8 cellular contexts compared by ENCODE assay signal in the genomic region with DNA sequence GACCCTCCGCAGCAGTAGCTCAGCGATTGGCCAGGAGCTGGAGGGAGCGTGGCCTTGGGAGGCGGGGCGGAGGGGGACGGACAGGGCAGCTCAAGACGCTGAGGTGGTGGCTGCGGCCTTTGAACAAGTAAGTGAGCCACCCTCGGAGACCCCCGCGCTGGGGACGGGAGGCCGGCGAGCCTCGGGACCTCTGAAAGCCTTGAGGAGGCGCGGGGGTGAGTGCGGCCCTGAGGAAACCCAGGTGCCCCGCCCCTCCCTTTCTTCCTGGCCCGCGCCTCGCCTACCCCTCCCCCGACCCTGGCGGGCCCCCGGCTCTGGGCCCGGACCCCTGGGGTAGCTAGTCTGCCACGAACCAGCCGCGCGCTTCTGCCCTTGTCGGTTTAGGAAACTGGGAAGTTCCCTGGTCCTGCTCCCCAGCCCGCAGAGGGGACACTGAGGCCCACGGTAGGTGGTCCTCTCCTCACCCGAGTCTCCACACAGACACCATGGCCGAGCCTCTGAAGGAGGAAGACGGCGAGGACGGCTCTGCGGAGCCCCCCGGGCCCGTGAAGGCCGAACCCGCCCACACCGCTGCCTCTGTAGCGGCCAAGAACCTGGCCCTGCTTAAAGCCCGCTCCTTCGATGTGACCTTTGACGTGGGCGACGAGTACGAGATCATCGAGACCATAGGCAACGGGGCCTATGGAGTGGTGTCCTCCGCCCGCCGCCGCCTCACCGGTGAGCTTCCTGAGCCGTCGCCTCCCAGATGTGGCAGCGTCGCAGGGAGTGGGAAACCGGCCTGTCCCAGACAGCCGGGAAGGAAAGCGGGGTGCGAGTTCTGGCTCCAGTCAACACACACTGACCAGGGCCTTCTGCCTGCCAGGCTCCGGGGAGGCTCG. TPM values are rescaled to one million over a fixed set of nuclear protein-coding genes. Genes with fewer than 3 reads are reported as not detected.
A peak's percentile ranks its signal among the peaks of the same experiment; 100 is the strongest.
DNase-seq lines count a peak whose midpoint lies in the region; ATAC-seq and TF ChIP-seq lines count a peak whose summit lies in the region.

MAPK7 (plus strand) TSS at position 83 of the 878 bp plus-strand sequence; CDS start at position 486, 403 bp downstream.

- H3K9me3 Mint-ChIP-seq in mesothelial cell of epicardium: no peaks in the 10 kb centered on the region

- CTCF ChIA-PET in AG04450 (lab: Charles Lee): interaction anchor here (1.4 to 3.5 kb wide), 4 partner anchors 13 to 69 kb away, joined by 5 to 26 read pairs (median 15); partner anchors contain the start of gene B9D1

- POLR2A ChIA-PET in AG04450 (lab: Yijun Ruan, JAX): interaction anchor here (0.6 to 2.5 kb wide), 12 partner anchors 9 to 135 kb away, joined by 3 to 52 read pairs (median 6); partner anchors contain the start of genes B9D1, MFAP4 and RNF112

- H3K4me1 ChIP-seq in NT2/D1 (ENCODE audit: insufficient read depth, insufficient read length) (no peaks in the 10 kb centered on the region), ectodermal cell (ENCODE audit: control insufficient read depth, insufficient read depth, low read length) (peaks cover 10% of the 10 kb centered on the region), uterus (peaks cover 5 to 6% of the 10 kb centered on the region in 2 donors)

- H3K36me3 Mint-ChIP-seq in mesothelial cell of epicardium: peaks cover 9% of the 10 kb centered on the region

- intact Hi-C loops in uterus (cut with DNase I; ENCODE audit: low total_unique reads): loop anchor here (10.0 kb wide), 2 partner anchors 66 to 136 kb away; no protein-coding TSS in a partner anchor

- H3K27me3 Mint-ChIP-seq in mesothelial cell of epicardium (ENCODE audit: low read depth): no peaks in the 10 kb centered on the region

- no peak for TF ChIP-seq CTCF in AG04450 (IDR thresholded peaks at IDR 0.05; ENCODE audit: low read depth, low read length)
- no peak for TF ChIP-seq CTCF in mesothelial cell of epicardium (IDR thresholded peaks at IDR 0.05; ENCODE audit: unreplicated experiment)
- TF ChIP-seq CTCF in uterus (IDR thresholded peaks at IDR 0.05): no peak

- ATAC-seq in GM21515 (IDR thresholded peaks at IDR 0.05; ENCODE audit: unreplicated experiment): peak; percentile 11
- no peak for ATAC-seq in GM18519 (IDR thresholded peaks at IDR 0.05; ENCODE audit: low FRiP score, unreplicated experiment)

- peaks cover 27% of the 10 kb centered on the region for H3K4me1 Mint-ChIP-seq in mesothelial cell of epicardium

- DNase-seq in AG04450 (ENCODE audit: low read depth, low spot score) (no peak), NT2/D1 (ENCODE audit: low read depth, low spot score) (no peak), mesothelial cell of epicardium (ENCODE audit: low spot score in 2 of 2, unreplicated experiment in 2 of 2) (no peak), uterus (peak in 1 of 2 donors; percentile 35), DMS114 treated with DMSO at 0.1 percent for 48 hours (lab: John Stamatoyannopoulos, UW; ENCODE audit: unreplicated experiment) (no peak)

- 6% methylated on average over 68 of the region's 68 CpGs for WGBS in ectodermal cell, 2 experiments

- peak within 1 kb of the TSS; percentile 96 for H3K9ac ChIP-seq in NT2/D1 (ENCODE audit: insufficient read length, low read depth)

- peak within 1 kb of the TSS; percentile 98 for H3K4me3 Mint-ChIP-seq in mesothelial cell of epicardium

- no peaks in the 10 kb centered on the region for H3K27me3 ChIP-seq in AG04450 (ENCODE audit: control insufficient read depth, insufficient read depth, low read length)
- no peaks in the 10 kb centered on the region for H3K27me3 ChIP-seq in NT2/D1 (ENCODE audit: insufficient read depth, insufficient read length)
- no peaks in the 10 kb centered on the region for H3K27me3 ChIP-seq in ectodermal cell (ENCODE audit: control insufficient read depth, insufficient read depth, low read length, poor library complexity, severe bottlenecking)
- no peaks in the 10 kb centered on the region for H3K27me3 ChIP-seq in uterus

- H3K36me3 ChIP-seq in NT2/D1 (ENCODE audit: insufficient read depth, insufficient read length, low read length) (peaks cover 49% of the 10 kb centered on the region), ectodermal cell (ENCODE audit: control insufficient read depth, insufficient read depth, low read length) (peaks cover 38% of the 10 kb centered on the region), uterus (no peaks in the 10 kb centered on the region)

- peak within 1 kb of the TSS; percentile 99 for H3K27ac ChIP-seq in AG04450 (ENCODE audit: low read depth, low read length)
- peak within 1 kb of the TSS; percentile 88 for H3K27ac ChIP-seq in ectodermal cell (ENCODE audit: insufficient read depth, low read depth, low read length, poor library complexity, severe bottlenecking)
- peak within 1 kb of the TSS; percentile 93 to 97 for H3K27ac ChIP-seq in uterus

- H3K9me3 ChIP-seq in AG04450 (ENCODE audit: control insufficient read depth, insufficient read depth, low read length) (no peaks in the 10 kb centered on the region; the same call in 1 of the 2 replicates), NT2/D1 (ENCODE audit: insufficient read depth, low read length) (no peaks in the 10 kb centered on the region), ectodermal cell (ENCODE audit: control insufficient read depth, low read length) (no peaks in the 10 kb centered on the region), uterus (no peaks in the 10 kb centered on the region)

- peak in 1 of 2 donors; percentile 58 for TF ChIP-seq POLR2A in uterus (IDR thresholded peaks at IDR 0.05)

- H3K27ac Mint-ChIP-seq in mesothelial cell of epicardium: peak within 1 kb of the TSS; percentile 99

- H3K4me3 ChIP-seq in AG04450 (ENCODE audit: low read depth, low read length) (peak within 1 kb of the TSS; percentile 86), NT2/D1 (ENCODE audit: insufficient read length, low read depth) (peak within 1 kb of the TSS; percentile 86), ectodermal cell (ENCODE audit: insufficient read depth, low read depth, low read length) (peak within 1 kb of the TSS; percentile 72), uterus (peak within 1 kb of the TSS; percentile 62 to 98)

RNA-seq across cellular contexts. Expression of gene MAPK7, which starts in this region (rescaled TPM):
- polyA plus RNA-seq in AG04450 (2011; rRNA removed): 6.2 and 11.0 TPM in 2 replicates
- polyA minus RNA-seq in AG04450 (2011; rRNA and poly(A)+ RNA removed): 35.7 and 53.6 TPM in 2 replicates
- 32.3 TPM for polyA plus RNA-seq in ectodermal cell (2013, experiment 1 of 4)
- polyA plus RNA-seq in ectodermal cell (2013, experiment 2 of 4): 34.4 TPM
- polyA plus RNA-seq in ectodermal cell (2013, experiment 3 of 4): 28.7 TPM
- polyA plus RNA-seq in ectodermal cell (2013, experiment 4 of 4): 26.5 TPM
- total RNA-seq in mesothelial cell of epicardium: 46.0 to 49.0 TPM (median 47.6 TPM) in 3 replicates
- 10 to 100 TPM in 3 of 4 donors, 1 to 10 TPM in 1; 3.3 to 72.8 (median 18.3) TPM for total RNA-seq in uterus
